In genomic region chr2:229340086-229340760, GRCh38 we compare ENCODE assay signal across 20 cellular contexts.
DNase-seq lines count a peak whose midpoint lies in the region; ATAC-seq and TF ChIP-seq lines count a peak whose summit lies in the region.
"Had no signal": no experiment of that assay in that cellular context is flagged by ENCODE, and none has a peak within 500 bp of the region (broad histone marks: within the 10 kb centered on the region; RNA-seq: fewer than 3 reads in every experiment).

No MANE protein-coding gene starts in this region.

- no peak overlapping the region for H2BK20ac ChIP-seq in H9 (ENCODE audit: low read depth, low read length, poor library complexity, severe bottlenecking)

- no peak overlapping the region for H4K5ac ChIP-seq in H9 (ENCODE audit: insufficient read length, low read depth, low read length)

- H3K56ac ChIP-seq in H9 (ENCODE audit: insufficient read length, low read depth, low read length): no peak overlapping the region

- no peak overlapping the region for H2BK5ac ChIP-seq in H9 (ENCODE audit: insufficient read length, low read length)

- H3T11ph ChIP-seq in H9 (ENCODE audit: low read length): no peak overlapping the region

- H3K27ac ChIP-seq in GM23248 (peak overlapping the region; percentile 66), SJCRH30 (peak overlapping the region; percentile 65), H9 (ENCODE audit: insufficient read length, low read depth, low read length) (no peak overlapping the region)
- H3K27ac ChIP-seq: adrenal gland had no signal

- H3K9me3 ChIP-seq in GM23248 (ENCODE audit: low read depth): no peaks in the 10 kb centered on the region
- H3K9me3 ChIP-seq in SJCRH30 (replicated peaks): no peaks in the 10 kb centered on the region
- no peaks in the 10 kb centered on the region for H3K9me3 ChIP-seq in H9 (ENCODE audit: control insufficient read depth, low read depth, low read length)
- H3K9me3 ChIP-seq: adrenal gland, HAP-1 had no signal

- H2AK5ac ChIP-seq in H9 (ENCODE audit: insufficient read length, low read length): no peak overlapping the region

- no peak for ATAC-seq in HG03354 (IDR thresholded peaks at IDR 0.05; ENCODE audit: poor library complexity, severe bottlenecking, unreplicated experiment)

- H3K36me3 Mint-ChIP-seq in H9 (ENCODE audit: insufficient read depth in 1 of 3, low read depth in 3 of 3): no peaks in the 10 kb centered on the region
- H3K36me3 Mint-ChIP-seq: mesothelial cell of epicardium had no signal

- H3K36me3 ChIP-seq in GM23248 (ENCODE audit: low read depth) (no peaks in the 10 kb centered on the region), SJCRH30 (no peaks in the 10 kb centered on the region)
- H3K36me3 ChIP-seq: adrenal gland, HAP-1 had no signal

- H3K4me3 Mint-ChIP-seq in H9: no peak overlapping the region
- H3K4me3 Mint-ChIP-seq: activated CD4-positive, alpha-beta T cell treated with anti-CD3 and anti-CD28 coated beads, Interleukin-2, amount 10 ng/mL, durations not matched to agents 7 days and 5 days; mesothelial cell of epicardium had no signal

- H2AFZ ChIP-seq in GM23248 (peak overlapping the region; percentile 45), H9 (ENCODE audit: low read length) (no peak overlapping the region)

- peaks cover 35% of the 10 kb centered on the region for H3K4me1 ChIP-seq in GM23248 (ENCODE audit: insufficient read depth)
- peaks cover 7% of the 10 kb centered on the region for H3K4me1 ChIP-seq in SJCRH30
- no peaks in the 10 kb centered on the region for H3K4me1 ChIP-seq in H9 (ENCODE audit: insufficient read depth, low read length)
- H3K4me1 ChIP-seq: adrenal gland, HAP-1 had no signal

- no peaks in the 10 kb centered on the region for H3K79me2 ChIP-seq in GM23248 (ENCODE audit: insufficient read depth)
- no peaks in the 10 kb centered on the region for H3K79me2 ChIP-seq in H9 (ENCODE audit: insufficient read depth, low read length)

- no peaks in the 10 kb centered on the region for H3K9me2 ChIP-seq in GM23248 (ENCODE audit: insufficient read depth)

- in situ Hi-C loops in GM23248 (cut with MboI): no loop called here

- no peak for TF ChIP-seq CTCF in foreskin fibroblast (IDR thresholded peaks at IDR 0.05; ENCODE audit: low read depth, low read length)
- no peak for TF ChIP-seq CTCF in H9 (conservative IDR thresholded peaks at IDR 0.05)

- no peak overlapping the region for H2BK120ac ChIP-seq in H9 (ENCODE audit: low read depth, low read length, poor library complexity, severe bottlenecking)

- H3K4ac ChIP-seq in H9 (ENCODE audit: low read depth, low read length): no peak overlapping the region

- DNase-seq in AG08396 (ENCODE audit: low spot score) (peak; percentile 50), GM23248 (peak; percentile 82), SJCRH30 (peak; percentile 14 to 34), foreskin fibroblast (peak; percentile 97 to 99), NCI-H1092 treated with DMSO at 0.1 percent for 48 hours (lab: John Stamatoyannopoulos, UW) (no peak), kidney tubule cell (ENCODE audit: low spot score) (no peak), H9 (no peak)
- DNase-seq: activated CD4-positive, alpha-beta T cell treated with anti-CD3 and anti-CD28 coated beads, Interleukin-2, amount 10 ng/mL, durations not matched to agents 7 days and 5 days; activated CD8-positive, alpha-beta memory T cell treated with anti-CD3 and anti-CD28 coated beads, Interleukin-2, amount 50 U/mL, for 4 hours; activated effector memory CD4-positive, alpha-beta T cell treated with anti-CD3 and anti-CD28 coated beads, Interleukin-2, amount 50 U/mL, for 16 hours; adrenal gland; central memory CD4-positive, alpha-beta T cell; COR-L47; NCI-H187 treated with DMSO at 0.1 percent for 48 hours; NCI-H345; SW 1271 had no signal

- no peak overlapping the region for H3K23ac ChIP-seq in H9 (ENCODE audit: insufficient read length, low read depth, low read length)

- no peaks in the 10 kb centered on the region for H3K27me3 Mint-ChIP-seq in H9 (ENCODE audit: low read depth)
- H3K27me3 Mint-ChIP-seq: activated CD4-positive, alpha-beta T cell treated with anti-CD3 and anti-CD28 coated beads, Interleukin-2, amount 10 ng/mL, durations not matched to agents 7 days and 5 days had no signal

- no peaks in the 10 kb centered on the region for H3K27me3 ChIP-seq in GM23248 (replicated peaks; ENCODE audit: insufficient read depth)
- H3K27me3 ChIP-seq in SJCRH30: no peaks in the 10 kb centered on the region; the same call in 1 of the 2 replicates
- no peaks in the 10 kb centered on the region for H3K27me3 ChIP-seq in H9 (ENCODE audit: insufficient read depth, low read length)
- H3K27me3 ChIP-seq: adrenal gland had no signal

- H3K27ac Mint-ChIP-seq in H9: peak overlapping the region in 1 of 3 experiments; percentile 87; a peak in 3 of 7 replicates
- H3K27ac Mint-ChIP-seq: activated CD4-positive, alpha-beta T cell treated with anti-CD3 and anti-CD28 coated beads, Interleukin-2, amount 10 ng/mL, durations not matched to agents 7 days and 5 days; mesothelial cell of epicardium; progenitor cell of endocrine pancreas had no signal

- H4K20me1 ChIP-seq in GM23248 (ENCODE audit: insufficient read depth) (no peaks in the 10 kb centered on the region), H9 (ENCODE audit: control insufficient read depth, insufficient read depth, insufficient read length) (no peaks in the 10 kb centered on the region)

- no peak overlapping the region for H3K18ac ChIP-seq in H9 (ENCODE audit: insufficient read length, low read depth, low read length)

- H3K4me1 Mint-ChIP-seq in H9: no peaks in the 10 kb centered on the region
- H3K4me1 Mint-ChIP-seq: activated CD4-positive, alpha-beta T cell treated with anti-CD3 and anti-CD28 coated beads, Interleukin-2, amount 10 ng/mL, durations not matched to agents 7 days and 5 days; mesothelial cell of epicardium had no signal

- no peaks in the 10 kb centered on the region for H3K23me2 ChIP-seq in H9 (ENCODE audit: insufficient read length, low read depth, low read length, poor library complexity, severe bottlenecking)

- H4K91ac ChIP-seq in H9 (ENCODE audit: insufficient read length, low read depth, low read length): no peak overlapping the region

- H3K9me3 Mint-ChIP-seq in H9: no peaks in the 10 kb centered on the region
- H3K9me3 Mint-ChIP-seq: activated CD4-positive, alpha-beta T cell treated with anti-CD3 and anti-CD28 coated beads, Interleukin-2, amount 10 ng/mL, durations not matched to agents 7 days and 5 days; mesothelial cell of epicardium had no signal

- H3K14ac ChIP-seq in H9 (ENCODE audit: insufficient read depth, low read length): no peak overlapping the region; the same call in 1 of the 2 replicates

- H3K4me2 ChIP-seq in GM23248 (ENCODE audit: unreplicated experiment): peak overlapping the region; percentile 69
- no peak overlapping the region for H3K4me2 ChIP-seq in H9 (ENCODE audit: insufficient read depth, insufficient read length, low read length)

- H3K4me3 ChIP-seq in GM23248 (no peak overlapping the region), SJCRH30 (no peak overlapping the region), foreskin fibroblast (ENCODE audit: low read depth in 1 of 2, low read length in 2 of 2) (no peak overlapping the region)
- H3K4me3 ChIP-seq: adrenal gland, HAP-1 had no signal

- H2BK15ac ChIP-seq in H9 (ENCODE audit: low read depth, low read length): no peak overlapping the region

- H3F3A ChIP-seq in GM23248 (ENCODE audit: insufficient read depth): peaks cover 30% of the 10 kb centered on the region

- H3K79me1 ChIP-seq in H9 (ENCODE audit: insufficient read depth, low read depth, low read length, poor library complexity, severe bottlenecking): no peaks in the 10 kb centered on the region

- H4K8ac ChIP-seq in H9 (replicated peaks; ENCODE audit: insufficient read length, low read depth, low read length): no peak overlapping the region

- peak overlapping the region; percentile 44 for H3K9ac ChIP-seq in GM23248
- H3K9ac ChIP-seq in H9 (ENCODE audit: extremely low read depth, insufficient read length, low read length): no peak overlapping the region

- no peak overlapping the region for H2BK12ac ChIP-seq in H9 (ENCODE audit: insufficient read length, low read depth, low read length)

- 26 to 27% methylated on average over 8 of the region's 8 CpGs for WGBS in GM23248 (ENCODE audit: low coverage in 1 of 2, low lambda C conversion rate in 2 of 2, missing lambda C conversion rate in 2 of 2), 2 experiments
- no CpG with 5 or more reads among the region's 8 CpGs for WGBS in H9 (ENCODE audit: extremely low coverage, insufficient read length, low lambda C conversion rate)

Comparison
In these comparisons a context has a peak if more than half of its experiments do, and no peak if none do; other contexts are left out.
1. DNase-seq: peak in AG08396 (single experiment), GM23248 (single experiment), SJCRH30 (2 of 2) and foreskin fibroblast (2 of 2); none in NCI-H1092 treated with DMSO at 0.1 percent for 48 hours (single experiment), kidney tubule cell (single experiment) and H9 (single experiment).